In genomic region chr7:155948423-155948822, GRCh38 we compare ENCODE assay signal across 14 cellular contexts.
A peak's percentile ranks its signal among the peaks of the same experiment; 100 is the strongest.
DNase-seq lines count a peak whose midpoint lies in the region; ATAC-seq and TF ChIP-seq lines count a peak whose summit lies in the region.
"Had no signal": no experiment of that assay in that cellular context is flagged by ENCODE, and none has a peak within 500 bp of the region (broad histone marks: within the 10 kb centered on the region; RNA-seq: fewer than 3 reads in every experiment).

No MANE protein-coding gene starts in this region.

- H3K27me3 ChIP-seq in SK-N-SH (ENCODE audit: insufficient read depth) (no peaks in the 10 kb centered on the region; the same call in 1 of the 2 replicates), adrenal gland (no peaks in the 10 kb centered on the region), esophagus muscularis mucosa (peaks cover 0 to 34% (median 0%) of the 10 kb centered on the region in 4 donors), sigmoid colon (peaks cover 0 to 6% (median 0%) of the 10 kb centered on the region in 3 donors)
- H3K27me3 ChIP-seq: BLaER1 treated with 17β-estradiol and CSF1 and Interleukin-3, amounts not matched to agents 10 nM and 100 nM had no signal

- no peak for TF ChIP-seq RAD21 in SK-N-SH (IDR thresholded peaks at IDR 0.05; ENCODE audit: low read length)

- H3K9me3 Mint-ChIP-seq in mesothelial cell of epicardium = peaks cover 9% of the 10 kb centered on the region
- H3K9me3 Mint-ChIP-seq: CD4-positive, CD25-positive, alpha-beta regulatory T cell had no signal

- peaks cover 21% of the 10 kb centered on the region for H3F3A ChIP-seq in SK-N-SH (replicated peaks; ENCODE audit: insufficient read depth)

- no peaks in the 10 kb centered on the region for H3K36me3 ChIP-seq in SK-N-SH (replicated peaks in 1 of 2; ENCODE audit: control insufficient read depth in 1 of 2, insufficient read depth in 2 of 2, low read length in 1 of 2)
- H3K36me3 ChIP-seq in adrenal gland (replicated peaks in 1 of 2) = no peaks in the 10 kb centered on the region
- H3K36me3 ChIP-seq in esophagus muscularis mucosa = no peaks in the 10 kb centered on the region
- no peaks in the 10 kb centered on the region for H3K36me3 ChIP-seq in sigmoid colon
- H3K36me3 ChIP-seq: BLaER1 treated with 17β-estradiol and CSF1 and Interleukin-3, amounts not matched to agents 10 nM and 100 nM; HAP-1 had no signal

- TF ChIP-seq CTCF in SK-N-SH (IDR thresholded peaks at IDR 0.05) (no peak), adrenal gland (IDR thresholded peaks at IDR 0.05) (no peak), esophagus muscularis mucosa (IDR thresholded peaks at IDR 0.05) (no peak), sigmoid colon (IDR thresholded peaks at IDR 0.05) (no peak), mesothelial cell of epicardium (IDR thresholded peaks at IDR 0.05; ENCODE audit: unreplicated experiment) (no peak)

- CTCF ChIA-PET in SK-N-SH (lab: Yijun Ruan, JAX) = no interaction called here

- no peak overlapping the region for H2AFZ ChIP-seq in SK-N-SH (ENCODE audit: low read depth)

- 55% methylated on average over 6 of the region's 6 CpGs for WGBS in SK-N-SH (ENCODE audit: low lambda C conversion rate)
- WGBS in adrenal gland, 4 donors = 74 to 93% (median 89%) methylated on average over 5 to 6 of the region's 6 CpGs
- 83% methylated on average over 3 of the region's 6 CpGs for WGBS in esophagus muscularis mucosa
- 85 to 88% methylated on average over 6 of the region's 6 CpGs for WGBS in sigmoid colon, 2 donors

- TF ChIP-seq EP300 in SK-N-SH (IDR thresholded peaks at IDR 0.05; ENCODE audit: borderline replicate concordance in 1 of 2, low read depth in 1 of 2, low read length in 1 of 2) (no peak), esophagus muscularis mucosa (IDR thresholded peaks at IDR 0.05) (no peak), sigmoid colon (IDR thresholded peaks at IDR 0.05) (no peak)

- H3K4me1 ChIP-seq in SK-N-SH (ENCODE audit: control insufficient read depth in 1 of 2, insufficient read depth in 2 of 2, low read depth in 1 of 2, low read length in 1 of 2) (peaks cover 0 to 23% of the 10 kb centered on the region in 2 experiments; a peak in 3 of 4 replicates), adrenal gland (replicated peaks in 1 of 2) (peaks cover 27 to 28% of the 10 kb centered on the region in 2 donors), esophagus muscularis mucosa (no peaks in the 10 kb centered on the region), sigmoid colon (no peaks in the 10 kb centered on the region)
- H3K4me1 ChIP-seq: HAP-1 had no signal

- no peak overlapping the region for H3K27ac Mint-ChIP-seq in mesothelial cell of epicardium
- H3K27ac Mint-ChIP-seq: CD4-positive, CD25-positive, alpha-beta regulatory T cell had no signal

- no peak overlapping the region for H3K9ac ChIP-seq in SK-N-SH
- H3K9ac ChIP-seq: BLaER1 treated with 17β-estradiol and CSF1 and Interleukin-3, amounts not matched to agents 10 nM and 100 nM had no signal

- H3K27ac ChIP-seq in SK-N-SH (ENCODE audit: low read depth in 2 of 2, low read length in 1 of 2) = no peak overlapping the region
- H3K27ac ChIP-seq in adrenal gland = peak overlapping the region in 3 of 5 donors; percentile 28 to 57 (median 37)
- no peak overlapping the region for H3K27ac ChIP-seq in esophagus muscularis mucosa (replicated peaks in 1 of 4)
- no peak overlapping the region for H3K27ac ChIP-seq in sigmoid colon
- H3K27ac ChIP-seq: 22Rv1; BLaER1 treated with 17β-estradiol and CSF1 and Interleukin-3, amounts not matched to agents 10 nM and 100 nM had no signal

- H3K4me3 Mint-ChIP-seq in mesothelial cell of epicardium = no peak overlapping the region
- H3K4me3 Mint-ChIP-seq: CD4-positive, CD25-positive, alpha-beta regulatory T cell had no signal

- intact Hi-C loops in adrenal gland (cut with DNase I) = no loop called here
- intact Hi-C loops in esophagus muscularis mucosa (cut with DNase I) = no loop called here
- intact Hi-C loops in sigmoid colon (cut with DNase I) = no loop called here

- H3K4me2 ChIP-seq in SK-N-SH = no peak overlapping the region

- POLR2A ChIA-PET in SK-N-SH (lab: Yijun Ruan, JAX) = no interaction called here

- TF ChIP-seq POLR2A in adrenal gland (IDR thresholded peaks at IDR 0.05) (no peak), esophagus muscularis mucosa (IDR thresholded peaks at IDR 0.05; ENCODE audit: low read depth) (no peak), sigmoid colon (IDR thresholded peaks at IDR 0.05) (no peak)

- H3K4me1 Mint-ChIP-seq in mesothelial cell of epicardium = no peaks in the 10 kb centered on the region
- H3K4me1 Mint-ChIP-seq: CD4-positive, CD25-positive, alpha-beta regulatory T cell had no signal

- no peaks in the 10 kb centered on the region for H3K79me2 ChIP-seq in SK-N-SH (ENCODE audit: insufficient read depth)

- H3K4me3 ChIP-seq in SK-N-SH (ENCODE audit: low read depth in 2 of 2, low read length in 1 of 2) (no peak overlapping the region), adrenal gland (no peak overlapping the region), esophagus muscularis mucosa (no peak overlapping the region), sigmoid colon (no peak overlapping the region)
- H3K4me3 ChIP-seq: BLaER1 treated with 17β-estradiol and CSF1 and Interleukin-3, amounts not matched to agents 10 nM and 100 nM; HAP-1 had no signal

- no peaks in the 10 kb centered on the region for H3K9me3 ChIP-seq in SK-N-SH
- H3K9me3 ChIP-seq in adrenal gland (replicated peaks in 1 of 3) = no peaks in the 10 kb centered on the region
- H3K9me3 ChIP-seq in esophagus muscularis mucosa = no peaks in the 10 kb centered on the region
- no peaks in the 10 kb centered on the region for H3K9me3 ChIP-seq in sigmoid colon
- H3K9me3 ChIP-seq: HAP-1 had no signal

- no peaks in the 10 kb centered on the region for H4K20me1 ChIP-seq in SK-N-SH (ENCODE audit: insufficient read depth)
- H4K20me1 ChIP-seq: BLaER1 treated with 17β-estradiol and CSF1 and Interleukin-3, amounts not matched to agents 10 nM and 100 nM had no signal

- H3K27me3 Mint-ChIP-seq in mesothelial cell of epicardium (ENCODE audit: low read depth) = peaks cover 31% of the 10 kb centered on the region

- H3K9me2 ChIP-seq in SK-N-SH = no peaks in the 10 kb centered on the region

- no peak for DNase-seq in SK-N-SH
- DNase-seq in adrenal gland = no peak
- DNase-seq in esophagus muscularis mucosa (ENCODE audit: extremely low spot score) = peak; percentile 88
- peak; percentile 38 for DNase-seq in sigmoid colon
- no peak for DNase-seq in mesothelial cell of epicardium (ENCODE audit: low spot score in 2 of 2, unreplicated experiment in 2 of 2)
- DNase-seq in AG08395 (ENCODE audit: low spot score) = no peak
- DNase-seq: CD4-positive, CD25-positive, alpha-beta regulatory T cell; DMS53; GF-D8 had no signal

- ATAC-seq in SK-N-SH treated with all-trans-retinoic acid at 6 μM for 48 hours = no peak
- ATAC-seq in GM18907 (IDR thresholded peaks at IDR 0.05; ENCODE audit: unreplicated experiment) = no peak

- no peaks in the 10 kb centered on the region for H3K36me3 Mint-ChIP-seq in mesothelial cell of epicardium
- H3K36me3 Mint-ChIP-seq: CD4-positive, CD25-positive, alpha-beta regulatory T cell had no signal

TF ChIP-seq in SK-N-SH, 30 proteins besides CTCF, POLR2A, EP300 and RAD21 (continues in another document):
- no peak for TF ChIP-seq NFIC (IDR thresholded peaks at IDR 0.05; ENCODE audit: borderline replicate concordance)
- TF ChIP-seq, protein P1, sequence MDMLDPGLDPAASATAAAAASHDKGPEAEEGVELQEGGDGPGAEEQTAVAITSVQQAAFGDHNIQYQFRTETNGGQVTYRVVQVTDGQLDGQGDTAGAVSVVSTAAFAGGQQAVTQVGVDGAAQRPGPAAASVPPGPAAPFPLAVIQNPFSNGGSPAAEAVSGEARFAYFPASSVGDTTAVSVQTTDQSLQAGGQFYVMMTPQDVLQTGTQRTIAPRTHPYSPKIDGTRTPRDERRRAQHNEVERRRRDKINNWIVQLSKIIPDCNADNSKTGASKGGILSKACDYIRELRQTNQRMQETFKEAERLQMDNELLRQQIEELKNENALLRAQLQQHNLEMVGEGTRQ (IDR thresholded peaks at IDR 0.05; ENCODE audit: borderline replicate concordance, low read depth, low read length) = no peak

TF ChIP-seq in SK-N-SH treated with all-trans-retinoic acid at 6 μM for 48 hours, 23 proteins besides CTCF, POLR2A, EP300 and RAD21:
- TF ChIP-seq, protein P2, sequence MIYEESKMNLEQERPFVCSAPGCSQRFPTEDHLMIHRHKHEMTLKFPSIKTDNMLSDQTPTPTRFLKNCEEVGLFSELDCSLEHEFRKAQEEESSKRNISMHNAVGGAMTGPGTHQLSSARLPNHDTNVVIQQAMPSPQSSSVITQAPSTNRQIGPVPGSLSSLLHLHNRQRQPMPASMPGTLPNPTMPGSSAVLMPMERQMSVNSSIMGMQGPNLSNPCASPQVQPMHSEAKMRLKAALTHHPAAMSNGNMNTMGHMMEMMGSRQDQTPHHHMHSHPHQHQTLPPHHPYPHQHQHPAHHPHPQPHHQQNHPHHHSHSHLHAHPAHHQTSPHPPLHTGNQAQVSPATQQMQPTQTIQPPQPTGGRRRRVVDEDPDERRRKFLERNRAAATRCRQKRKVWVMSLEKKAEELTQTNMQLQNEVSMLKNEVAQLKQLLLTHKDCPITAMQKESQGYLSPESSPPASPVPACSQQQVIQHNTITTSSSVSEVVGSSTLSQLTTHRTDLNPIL (CRISPR knock-in tag; IDR thresholded peaks at IDR 0.05; ENCODE audit: low read depth) = no peak
- TF ChIP-seq ZNF565 (CRISPR knock-in tag; conservative IDR thresholded peaks at IDR 0.05; ENCODE audit: low read depth) = no peak
- no peak for TF ChIP-seq TOX (CRISPR knock-in tag; IDR thresholded peaks at IDR 0.05; ENCODE audit: borderline replicate concordance)
- TF ChIP-seq ISL1 (CRISPR knock-in tag; IDR thresholded peaks at IDR 0.05) = no peak
- no peak for TF ChIP-seq ESRRG (CRISPR knock-in tag; IDR thresholded peaks at IDR 0.05)

Comparison
In these comparisons a context has a peak if more than half of its experiments do, and no peak if none do; other contexts are left out.
1. DNase-seq: peak in esophagus muscularis mucosa (single experiment) and sigmoid colon (single experiment); none in SK-N-SH (single experiment), adrenal gland (0 of 7), mesothelial cell of epicardium (0 of 2) and AG08395 (single experiment).
2. H3K27ac ChIP-seq: peak in adrenal gland (3 of 5); none in SK-N-SH (0 of 2), esophagus muscularis mucosa (0 of 4) and sigmoid colon (0 of 4).